ENCODE assay signal across 7 cellular contexts in the genomic region with DNA sequence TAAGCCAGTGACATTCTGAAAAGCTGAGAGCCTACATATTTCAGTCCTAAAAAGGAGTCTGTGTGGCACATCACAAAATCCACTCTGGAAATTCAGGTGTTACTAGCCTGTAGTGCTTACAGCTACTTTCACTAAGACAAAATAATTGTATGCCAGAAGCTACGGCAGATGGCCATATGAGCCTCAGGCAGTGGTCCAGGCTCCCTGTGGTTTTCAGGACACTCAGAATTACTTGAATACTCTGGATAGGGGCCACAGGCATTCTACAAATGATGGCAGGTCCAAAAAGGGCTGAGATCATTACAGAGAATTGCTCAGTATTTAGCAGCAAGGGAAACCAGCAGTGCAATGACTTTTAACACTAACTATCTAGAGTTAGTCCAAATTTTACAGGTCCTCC.
"Had no signal": no experiment of that assay in that cellular context is flagged by ENCODE, and none has a peak within 500 bp of the region (broad histone marks: within the 10 kb centered on the region; RNA-seq: fewer than 3 reads in every experiment).

No MANE protein-coding gene starts in this region.

- ATAC-seq: stimulated activated naive CD8-positive, alpha-beta T cell treated with anti-CD3 and anti-CD28 coated beads, Interleukin-15, Interleukin-2, amounts not matched to agents 100 U/mL and 50 U/mL, for 24 hours had no signal

- H3K4me1 ChIP-seq: sigmoid colon, suprapubic skin had no signal

- H3K27me3 ChIP-seq: sigmoid colon, suprapubic skin had no signal

- H3K4me3 ChIP-seq: sigmoid colon, suprapubic skin had no signal

- H3K36me3 ChIP-seq: sigmoid colon, suprapubic skin had no signal

- DNase-seq: activated CD4-positive, alpha-beta T cell treated with anti-CD3 and anti-CD28 coated beads, Interleukin-2, amount 50 U/mL, for 1 hour; activated effector memory CD4-positive, alpha-beta T cell treated with Interleukin-2 at 50 U/mL for 16 hours; amygdala; kidney glomerular epithelial cell; sigmoid colon; stimulated activated naive CD8-positive, alpha-beta T cell treated with anti-CD3 and anti-CD28 coated beads, Interleukin-15, Interleukin-2, amounts not matched to agents 100 U/mL and 50 U/mL, for 24 hours had no signal

- H3K9me3 ChIP-seq: sigmoid colon, suprapubic skin had no signal

- H3K27ac ChIP-seq: sigmoid colon, suprapubic skin had no signal
